Comparison of ENCODE assay signal across 18 cellular contexts in genomic region chr1:8207202-8207601, GRCh38.
"Had no signal": no experiment of that assay in that cellular context is flagged by ENCODE, and none has a peak within 500 bp of the region (broad histone marks: within the 10 kb centered on the region; RNA-seq: fewer than 3 reads in every experiment).

No MANE protein-coding gene starts in this region.

- ATAC-seq: foreskin keratinocyte; heart left ventricle; left colon; left ventricle myocardium superior; naive thymus-derived CD8-positive, alpha-beta T cell; stimulated activated naive B cell treated with anti-CD40 and anti-IgM and Interleukin-4, amounts not matched to agents 10 μg/mL and 1 μg/mL and 100 μg/mL, for 72 hours; stimulated activated naive CD8-positive, alpha-beta T cell treated with anti-CD3 and anti-CD28 coated beads, Interleukin-15, amount 100 ng/mL, for 72 hours had no signal

- H3K27me3 ChIP-seq: colonic mucosa, foreskin keratinocyte, sigmoid colon, testis, tibial nerve had no signal

- H3K36me3 Mint-ChIP-seq: naive thymus-derived CD8-positive, alpha-beta T cell; stimulated activated naive B cell treated with anti-CD40 and anti-IgM and Interleukin-4, amounts not matched to agents 10 μg/mL and 1 μg/mL and 100 μg/mL, for 72 hours had no signal

- H3K9me3 Mint-ChIP-seq: naive thymus-derived CD8-positive, alpha-beta T cell; stimulated activated naive B cell treated with anti-CD40 and anti-IgM and Interleukin-4, amounts not matched to agents 10 μg/mL and 1 μg/mL and 100 μg/mL, for 72 hours; stimulated activated naive CD8-positive, alpha-beta T cell treated with anti-CD3 and anti-CD28 coated beads, Interleukin-15, amount 100 ng/mL, for 72 hours had no signal

- H3K4me3 ChIP-seq: colonic mucosa, heart left ventricle, lung, sigmoid colon, skin epidermis, testis, tibial nerve had no signal

- H3K4me1 ChIP-seq: colonic mucosa had no signal

- H3K27ac Mint-ChIP-seq: naive thymus-derived CD8-positive, alpha-beta T cell; stimulated activated naive B cell treated with anti-CD40 and anti-IgM and Interleukin-4, amounts not matched to agents 10 μg/mL and 1 μg/mL and 100 μg/mL, for 72 hours had no signal

- DNase-seq: colonic mucosa; dermis blood vessel endothelial cell; foreskin keratinocyte; heart left ventricle; hippocampal formation; left colon; left ventricle myocardium superior; mesendoderm; naive thymus-derived CD8-positive, alpha-beta T cell; sigmoid colon; stimulated activated CD4-positive, alpha-beta T cell treated with anti-CD3 and anti-CD28 coated beads, Interleukin-2, amount 100 ng/mL, for 24 hours; stimulated activated CD4-positive, alpha-beta T cell treated with anti-CD3 and anti-CD28 coated beads, Interleukin-4, amount 100 ng/mL, for 4 hours; stimulated activated naive B cell treated with anti-CD40 and anti-IgM and Interleukin-4, amounts not matched to agents 10 μg/mL and 1 μg/mL and 100 μg/mL, for 72 hours; stimulated activated naive CD8-positive, alpha-beta T cell treated with anti-CD3 and anti-CD28 coated beads, Interleukin-15, amount 100 ng/mL, for 72 hours; testis had no signal

- H3K4me3 Mint-ChIP-seq: naive thymus-derived CD8-positive, alpha-beta T cell; stimulated activated naive B cell treated with anti-CD40 and anti-IgM and Interleukin-4, amounts not matched to agents 10 μg/mL and 1 μg/mL and 100 μg/mL, for 72 hours; stimulated activated naive CD8-positive, alpha-beta T cell treated with anti-CD3 and anti-CD28 coated beads, Interleukin-15, amount 100 ng/mL, for 72 hours had no signal

- H3K36me3 ChIP-seq: colonic mucosa, heart left ventricle, sigmoid colon, tibial nerve had no signal

- H3K9me3 ChIP-seq: colonic mucosa, heart left ventricle, sigmoid colon, testis, tibial nerve had no signal

- H3K27ac ChIP-seq: colonic mucosa, foreskin keratinocyte, heart left ventricle, skin epidermis, testis, tibial nerve had no signal

- H3K4me1 Mint-ChIP-seq: stimulated activated naive B cell treated with anti-CD40 and anti-IgM and Interleukin-4, amounts not matched to agents 10 μg/mL and 1 μg/mL and 100 μg/mL, for 72 hours had no signal
